Comparison of ENCODE assay signal across 24 cellular contexts in genomic region chr2:139354518-139354917, GRCh38.
"Had no signal": no experiment of that assay in that cellular context is flagged by ENCODE, and none has a peak within 500 bp of the region (broad histone marks: within the 10 kb centered on the region; RNA-seq: fewer than 3 reads in every experiment).

No MANE protein-coding gene starts in this region.

- H3K27ac ChIP-seq: coronary artery, esophagus squamous epithelium, left lung, neutrophil, pancreas, right atrium auricular region, stomach, testis, tibial artery had no signal

- ATAC-seq: effector memory CD8-positive, alpha-beta T cell; left lung; mucosa of descending colon; natural killer cell treated with Interleukin-12 subunit alpha and Interleukin-12 subunit beta and Interleukin-15 and Interleukin-18, amount 100 ng/mL, for 72 hours; pancreas; sciatic nerve; stimulated activated effector memory CD8-positive, alpha-beta T cell treated with anti-CD3 and anti-CD28 coated beads, Interleukin-12 subunit alpha, Interleukin-12 subunit beta, amount 100 ng/mL, for 72 hours had no signal

- H3K27me3 ChIP-seq: esophagus squamous epithelium, left lung, neutrophil, pancreas, right atrium auricular region, stomach, testis, tibial artery had no signal

- H3K4me3 ChIP-seq: coronary artery, esophagus squamous epithelium, left lung, mucosa of descending colon, pancreas, right atrium auricular region, stomach, testis, tibial artery had no signal

- DNase-seq: dermis blood vessel endothelial cell; effector memory CD8-positive, alpha-beta T cell; erythroblast; esophagus squamous epithelium; foreskin melanocyte; hypothalamus; immature natural killer cell; left lung; mesenchymal stem cell; naive B cell; stimulated activated CD4-positive, alpha-beta T cell treated with anti-CD3 and anti-CD28 coated beads, Interleukin-2, amount 100 ng/mL, for 24 hours; stimulated activated CD4-positive, alpha-beta T cell treated with anti-CD3 and anti-CD28 coated beads, Interleukin-4, amount 100 ng/mL, for 24 hours; stimulated activated naive CD4-positive, alpha-beta T cell treated with Interleukin-2 at 50 U/mL for 16 hours; stomach; testis; tibial artery had no signal

- H3K4me1 ChIP-seq: esophagus squamous epithelium, left lung, pancreas, right atrium auricular region, stomach, testis, tibial artery had no signal

- H3K36me3 ChIP-seq: esophagus squamous epithelium, left lung, neutrophil, pancreas, right atrium auricular region, stomach, tibial artery had no signal

- H3K9me3 ChIP-seq: neutrophil, pancreas, testis had no signal
